Comparison of ENCODE assay signal across 9 cellular contexts in genomic region chr5:102959055-102959454, GRCh38.
DNase-seq lines count a peak whose midpoint lies in the region; ATAC-seq and TF ChIP-seq lines count a peak whose summit lies in the region.
"Had no signal": no experiment of that assay in that cellular context is flagged by ENCODE, and none has a peak within 500 bp of the region (broad histone marks: within the 10 kb centered on the region; RNA-seq: fewer than 3 reads in every experiment).

No MANE protein-coding gene starts in this region.

- intact Hi-C loops in gastrocnemius medialis (cut with DNase I; ENCODE audit: low total_unique reads) (no loop called here), esophagus muscularis mucosa (cut with DNase I) (no loop called here)

- TF ChIP-seq POLR2A in gastrocnemius medialis (IDR thresholded peaks at IDR 0.05): no peak
- TF ChIP-seq POLR2A in esophagus muscularis mucosa (IDR thresholded peaks at IDR 0.05; ENCODE audit: low read depth): no peak

- TF ChIP-seq EP300 in esophagus muscularis mucosa (IDR thresholded peaks at IDR 0.05): no peak

- no peak overlapping the region for H3K4me3 ChIP-seq in epithelial cell of esophagus (ENCODE audit: low read length)
- no peak overlapping the region for H3K4me3 ChIP-seq in gastrocnemius medialis
- no peak overlapping the region for H3K4me3 ChIP-seq in esophagus muscularis mucosa

- H3K27me3 ChIP-seq in gastrocnemius medialis: no peaks in the 10 kb centered on the region
- no peaks in the 10 kb centered on the region for H3K27me3 ChIP-seq in esophagus muscularis mucosa

- H3K9me3 ChIP-seq in gastrocnemius medialis (no peaks in the 10 kb centered on the region), esophagus muscularis mucosa (no peaks in the 10 kb centered on the region)

- peak; percentile 49 for ATAC-seq in GM21423 (IDR thresholded peaks at IDR 0.05; ENCODE audit: unreplicated experiment)
- peak; percentile 80 to 84 for ATAC-seq in gastrocnemius medialis
- ATAC-seq in GM18873 (IDR thresholded peaks at IDR 0.05; ENCODE audit: low FRiP score, unreplicated experiment): no peak
- ATAC-seq in HG03439 (IDR thresholded peaks at IDR 0.05; ENCODE audit: unreplicated experiment): no peak

- DNase-seq in MV-4-11 (lab: John Stamatoyannopoulos, UW): peak; percentile 64
- peak; percentile 85 for DNase-seq in epithelial cell of esophagus (ENCODE audit: low read depth)
- no peak for DNase-seq in gastrocnemius medialis
- no peak for DNase-seq in esophagus muscularis mucosa (ENCODE audit: extremely low spot score)
- no peak for DNase-seq in Ammon's horn (ENCODE audit: low spot score)
- DNase-seq: NCI-H2081 treated with DMSO at 0.1 percent for 48 hours had no signal

- TF ChIP-seq CTCF in epithelial cell of esophagus (IDR thresholded peaks at IDR 0.05; ENCODE audit: insufficient read depth, low read depth, low read length, missing control alignments) (no peak), gastrocnemius medialis (IDR thresholded peaks at IDR 0.05 in 4 of 5, conservative IDR thresholded peaks at IDR 0.05 in 1 of 5) (no peak), esophagus muscularis mucosa (IDR thresholded peaks at IDR 0.05) (no peak)

- H3K27ac ChIP-seq in gastrocnemius medialis: peak overlapping the region; percentile 50 to 69 (median 68)
- peak overlapping the region in 2 of 4 donors; percentile 11 to 37 for H3K27ac ChIP-seq in esophagus muscularis mucosa (replicated peaks in 1 of 4)

- in situ Hi-C loops in gastrocnemius medialis (cut with MboI; ENCODE audit: low sequenced_read_pairs in 4 of 4): loop anchor here in 1 of 4 donors (25.0 kb wide), 1 partner anchor 172 kb away; no protein-coding TSS in a partner anchor

- 33% methylated on average over 1 of the region's 1 CpG for WGBS in esophagus muscularis mucosa

- H3K36me3 ChIP-seq in gastrocnemius medialis (peaks cover 0 to 6% of the 10 kb centered on the region in 2 donors), esophagus muscularis mucosa (peaks cover 0 to 12% (median 0%) of the 10 kb centered on the region in 4 donors)

- H3K4me1 ChIP-seq in gastrocnemius medialis (peaks cover 17 to 21% of the 10 kb centered on the region in 2 donors), esophagus muscularis mucosa (peaks cover 3 to 25% (median 15%) of the 10 kb centered on the region in 4 donors)

Comparison
In these comparisons a context has a peak if more than half of its experiments do, and no peak if none do; other contexts are left out.
1. ATAC-seq: peak in GM21423 (single experiment) and gastrocnemius medialis (2 of 2); none in GM18873 (single experiment) and HG03439 (single experiment).
2. DNase-seq: peak in MV-4-11 (single experiment) and epithelial cell of esophagus (single experiment); none in gastrocnemius medialis (0 of 2), esophagus muscularis mucosa (single experiment) and Ammon's horn (single experiment).